Comparison of ENCODE assay signal across 8 cellular contexts in genomic region chr4:101103381-101104142, GRCh38.
A peak's percentile ranks its signal among the peaks of the same experiment; 100 is the strongest.
DNase-seq lines count a peak whose midpoint lies in the region; ATAC-seq and TF ChIP-seq lines count a peak whose summit lies in the region.

No MANE protein-coding gene starts in this region.

- H3K36me3 Mint-ChIP-seq in effector memory CD8-positive, alpha-beta T cell (ENCODE audit: insufficient read depth) = peaks cover 10% of the 10 kb centered on the region
- peaks cover 7% of the 10 kb centered on the region for H3K36me3 Mint-ChIP-seq in stimulated activated naive CD8-positive, alpha-beta T cell treated with anti-CD3 and anti-CD28 coated beads, Interleukin-15, Interleukin-2, amounts not matched to agents 100 ng/mL and 50 ng/mL, for 24 hours (ENCODE audit: low read depth)

- no peaks in the 10 kb centered on the region for H3K9me3 Mint-ChIP-seq in effector memory CD8-positive, alpha-beta T cell
- no peaks in the 10 kb centered on the region for H3K9me3 Mint-ChIP-seq in stimulated activated naive CD8-positive, alpha-beta T cell treated with anti-CD3 and anti-CD28 coated beads, Interleukin-15, Interleukin-2, amounts not matched to agents 100 ng/mL and 50 ng/mL, for 24 hours

- peak overlapping the region; percentile 26 to 82 for H3K27ac Mint-ChIP-seq in effector memory CD8-positive, alpha-beta T cell
- peak overlapping the region; percentile 72 for H3K27ac Mint-ChIP-seq in stimulated activated naive CD8-positive, alpha-beta T cell treated with anti-CD3 and anti-CD28 coated beads, Interleukin-15, Interleukin-2, amounts not matched to agents 100 ng/mL and 50 ng/mL, for 24 hours

- H3K4me1 ChIP-seq in foreskin keratinocyte = no peaks in the 10 kb centered on the region

- ATAC-seq in GM18520 (IDR thresholded peaks at IDR 0.05; ENCODE audit: unreplicated experiment) (peak; percentile 61), HG02623 (IDR thresholded peaks at IDR 0.05; ENCODE audit: unreplicated experiment) (peak; percentile 86), foreskin keratinocyte (no peak)
- ATAC-seq in effector memory CD8-positive, alpha-beta T cell (replicated peaks) = peak; percentile 71

- H3K27ac ChIP-seq in foreskin keratinocyte = no peak overlapping the region

- no peak for TF ChIP-seq CTCF in foreskin keratinocyte (conservative IDR thresholded peaks at IDR 0.05)

- DNase-seq in NCI-H446 (lab: John Stamatoyannopoulos, UW) = peak; percentile 24 to 31
- no peak for DNase-seq in effector memory CD8-positive, alpha-beta T cell
- no peak for DNase-seq in NCI-H748 (lab: John Stamatoyannopoulos, UW; ENCODE audit: unreplicated experiment)
- DNase-seq in central memory CD4-positive, alpha-beta T cell = no peak
- no peak for DNase-seq in foreskin keratinocyte

- H3K27me3 ChIP-seq in foreskin keratinocyte = no peaks in the 10 kb centered on the region

- peaks cover 20 to 27% of the 10 kb centered on the region in 2 donors for H3K4me1 Mint-ChIP-seq in effector memory CD8-positive, alpha-beta T cell (ENCODE audit: low read depth in 2 of 2)
- peaks cover 41% of the 10 kb centered on the region for H3K4me1 Mint-ChIP-seq in stimulated activated naive CD8-positive, alpha-beta T cell treated with anti-CD3 and anti-CD28 coated beads, Interleukin-15, Interleukin-2, amounts not matched to agents 100 ng/mL and 50 ng/mL, for 24 hours (ENCODE audit: low read depth)

- no peaks in the 10 kb centered on the region for H3K27me3 Mint-ChIP-seq in effector memory CD8-positive, alpha-beta T cell
- no peaks in the 10 kb centered on the region for H3K27me3 Mint-ChIP-seq in stimulated activated naive CD8-positive, alpha-beta T cell treated with anti-CD3 and anti-CD28 coated beads, Interleukin-15, Interleukin-2, amounts not matched to agents 100 ng/mL and 50 ng/mL, for 24 hours

- peak overlapping the region in 1 of 2 donors; percentile 45 for H3K4me3 Mint-ChIP-seq in effector memory CD8-positive, alpha-beta T cell
- peak overlapping the region; percentile 26 for H3K4me3 Mint-ChIP-seq in stimulated activated naive CD8-positive, alpha-beta T cell treated with anti-CD3 and anti-CD28 coated beads, Interleukin-15, Interleukin-2, amounts not matched to agents 100 ng/mL and 50 ng/mL, for 24 hours

Comparison
In these comparisons a context has a peak if more than half of its experiments do, and no peak if none do; other contexts are left out.
1. DNase-seq: peak in NCI-H446 (2 of 2); none in effector memory CD8-positive, alpha-beta T cell (0 of 3), NCI-H748 (single experiment), central memory CD4-positive, alpha-beta T cell (single experiment) and foreskin keratinocyte (0 of 2).